Comparison of ENCODE assay signal across 21 cellular contexts in the genomic region with DNA sequence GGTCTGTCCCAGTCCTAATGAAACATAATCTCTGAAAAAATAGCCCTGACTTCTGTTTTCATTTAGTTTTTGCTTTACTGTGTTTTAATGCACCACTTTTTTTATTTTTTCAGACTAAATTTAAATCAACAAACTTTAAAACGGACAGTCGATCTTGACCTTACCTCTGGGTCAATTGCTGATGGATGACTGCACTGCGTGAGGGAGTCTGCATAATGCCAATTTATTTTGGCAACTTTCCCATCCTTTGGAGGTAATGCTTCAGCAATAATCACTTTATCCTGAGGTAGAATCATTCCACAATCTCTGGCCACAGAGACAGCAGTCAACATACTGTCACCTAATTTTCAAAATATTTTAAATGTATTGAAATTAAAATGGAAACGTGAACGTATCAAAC. TPM values are rescaled to one million over a fixed set of nuclear protein-coding genes. Genes with fewer than 3 reads are reported as not detected.
"Had no signal": no experiment of that assay in that cellular context is flagged by ENCODE, and none has a peak within 500 bp of the region (broad histone marks: within the 10 kb centered on the region; RNA-seq: fewer than 3 reads in every experiment).

No MANE protein-coding gene starts in this region.

- H3K4me3 Mint-ChIP-seq: activated B cell treated with CpG ODN at 0.5 μM for 24 hours; activated CD4-positive, alpha-beta T cell treated with anti-CD3 and anti-CD28 coated beads, Interleukin-2, amount 10 ng/mL, durations not matched to agents 24 days and 14 days; activated CD8-positive, alpha-beta T cell treated with anti-CD3 and anti-CD28 coated beads for 36 hours; activated naive CD4-positive, alpha-beta T cell treated with anti-CD3 and anti-CD28 coated beads for 36 hours; activated T-helper 17 cell treated with anti-CD3 and anti-CD28 coated beads, Interleukin-2, amount 50 U/mL, for 72 hours; brain; effector memory CD8-positive, alpha-beta T cell; natural killer cell; stimulated activated naive B cell treated with anti-CD40 and anti-IgM and Interleukin-4, amounts not matched to agents 10 μg/mL and 1 μg/mL and 100 μg/mL, for 72 hours had no signal

- H2AFZ ChIP-seq: hepatocyte had no signal

- ATAC-seq: activated CD8-positive, alpha-beta T cell treated with anti-CD3 and anti-CD28 coated beads for 36 hours; activated T-helper 17 cell treated with anti-CD3 and anti-CD28 coated beads, Interleukin-2, amount 50 U/mL, for 72 hours; effector memory CD8-positive, alpha-beta T cell; left colon; natural killer cell; stimulated activated naive B cell treated with anti-CD40 and anti-IgM and Interleukin-4, amounts not matched to agents 10 μg/mL and 1 μg/mL and 100 μg/mL, for 72 hours; upper lobe of right lung had no signal

- H3K79me2 ChIP-seq: hepatocyte had no signal

- H3K27me3 Mint-ChIP-seq: activated B cell treated with CpG ODN at 0.5 μM for 24 hours; activated CD4-positive, alpha-beta T cell treated with anti-CD3 and anti-CD28 coated beads, Interleukin-2, amount 10 ng/mL, durations not matched to agents 24 days and 14 days; activated CD8-positive, alpha-beta T cell treated with anti-CD3 and anti-CD28 coated beads for 36 hours; activated T-helper 17 cell treated with anti-CD3 and anti-CD28 coated beads, Interleukin-2, amount 50 U/mL, for 72 hours; brain; effector memory CD8-positive, alpha-beta T cell; stimulated activated naive B cell treated with anti-CD40 and anti-IgM and Interleukin-4, amounts not matched to agents 10 μg/mL and 1 μg/mL and 100 μg/mL, for 72 hours had no signal

- H3K9me3 Mint-ChIP-seq: activated B cell treated with CpG ODN at 0.5 μM for 24 hours; activated CD4-positive, alpha-beta T cell treated with anti-CD3 and anti-CD28 coated beads, Interleukin-2, amount 10 ng/mL, durations not matched to agents 24 days and 14 days; activated CD8-positive, alpha-beta T cell treated with anti-CD3 and anti-CD28 coated beads for 36 hours; activated naive CD4-positive, alpha-beta T cell treated with anti-CD3 and anti-CD28 coated beads for 36 hours; activated T-helper 17 cell treated with anti-CD3 and anti-CD28 coated beads, Interleukin-2, amount 50 U/mL, for 72 hours; brain; effector memory CD8-positive, alpha-beta T cell; natural killer cell; stimulated activated naive B cell treated with anti-CD40 and anti-IgM and Interleukin-4, amounts not matched to agents 10 μg/mL and 1 μg/mL and 100 μg/mL, for 72 hours had no signal

- DNase-seq: activated B cell treated with CpG ODN at 0.5 μM for 24 hours; activated CD4-positive, alpha-beta T cell treated with anti-CD3 and anti-CD28 coated beads, Interleukin-2, amount 10 ng/mL, durations not matched to agents 24 days and 14 days; activated CD8-positive, alpha-beta T cell treated with anti-CD3 and anti-CD28 coated beads for 36 hours; activated naive CD4-positive, alpha-beta T cell treated with anti-CD3 and anti-CD28 coated beads for 36 hours; activated T-cell treated with anti-CD3 and anti-CD28 coated beads, Interleukin-2, amount 50 U/mL, for 1 hour; caudate nucleus; effector memory CD8-positive, alpha-beta T cell; left colon; natural killer cell; pancreas; spleen; stimulated activated CD4-positive, alpha-beta T cell treated with anti-CD3 and anti-CD28 coated beads, Interleukin-4, amount 100 ng/mL, for 4 hours; stimulated activated naive B cell treated with anti-CD40 and anti-IgM and Interleukin-4, amounts not matched to agents 10 μg/mL and 1 μg/mL and 100 μg/mL, for 72 hours; upper lobe of right lung had no signal

- H3K4me1 Mint-ChIP-seq: activated B cell treated with CpG ODN at 0.5 μM for 24 hours; activated T-helper 17 cell treated with anti-CD3 and anti-CD28 coated beads, Interleukin-2, amount 50 U/mL, for 72 hours; brain; natural killer cell; stimulated activated naive B cell treated with anti-CD40 and anti-IgM and Interleukin-4, amounts not matched to agents 10 μg/mL and 1 μg/mL and 100 μg/mL, for 72 hours had no signal

- H3K4me1 ChIP-seq: pancreas, spleen, upper lobe of right lung had no signal

- H3K9me3 ChIP-seq: neutrophil, pancreas, spleen, thoracic aorta, upper lobe of right lung had no signal

- H3K4me2 ChIP-seq: hepatocyte had no signal

- H3K27me3 ChIP-seq: hepatocyte, neutrophil, pancreas, spleen, upper lobe of right lung had no signal

- H3K27ac Mint-ChIP-seq: activated B cell treated with CpG ODN at 0.5 μM for 24 hours; activated CD4-positive, alpha-beta T cell treated with anti-CD3 and anti-CD28 coated beads, Interleukin-2, amount 10 ng/mL, durations not matched to agents 24 days and 14 days; activated CD8-positive, alpha-beta T cell treated with anti-CD3 and anti-CD28 coated beads for 36 hours; activated naive CD4-positive, alpha-beta T cell treated with anti-CD3 and anti-CD28 coated beads for 36 hours; activated T-helper 17 cell treated with anti-CD3 and anti-CD28 coated beads, Interleukin-2, amount 50 U/mL, for 72 hours; brain; effector memory CD8-positive, alpha-beta T cell; stimulated activated naive B cell treated with anti-CD40 and anti-IgM and Interleukin-4, amounts not matched to agents 10 μg/mL and 1 μg/mL and 100 μg/mL, for 72 hours had no signal

- H3K27ac ChIP-seq: hepatocyte, neutrophil, pancreas, spleen, thoracic aorta, upper lobe of right lung had no signal

- H3K4me3 ChIP-seq: hepatocyte, lung, pancreas, spleen, thoracic aorta, upper lobe of right lung had no signal

RNA-seq across cellular contexts. Expression of a gene that starts 32.5 kb away (rescaled TPM):
- total RNA-seq: fibroblast of villous mesenchyme, left colon had no signal
- polyA plus RNA-seq: hepatocyte had no signal
